ENCODE assay signal across 12 cellular contexts in genomic region chr1:93613895-93614294, GRCh38.
DNase-seq lines count a peak whose midpoint lies in the region; ATAC-seq, FAIRE-seq and TF ChIP-seq lines count a peak whose summit lies in the region.
"Had no signal": no experiment of that assay in that cellular context is flagged by ENCODE, and none has a peak within 500 bp of the region (broad histone marks: within the 10 kb centered on the region; RNA-seq: fewer than 3 reads in every experiment).

No MANE protein-coding gene starts in this region.

- H3K27me3 Mint-ChIP-seq in progenitor cell of endocrine pancreas = no peaks in the 10 kb centered on the region
- H3K27me3 Mint-ChIP-seq: CD4-positive, alpha-beta T cell had no signal

- H3K9me3 Mint-ChIP-seq in progenitor cell of endocrine pancreas (ENCODE audit: low read depth) = no peaks in the 10 kb centered on the region
- H3K9me3 Mint-ChIP-seq: CD4-positive, alpha-beta T cell had no signal

- peak; percentile 82 for ATAC-seq in Right ventricle myocardium superior (ENCODE audit: poor library complexity)
- ATAC-seq: activated CD4-positive, CD25-positive, alpha-beta regulatory T cell treated with anti-CD3 and anti-CD28 coated beads, Interleukin-2, amount 50 U/mL, for 24 hours had no signal

- no peaks in the 10 kb centered on the region for H3K36me3 ChIP-seq in ascending aorta

- peaks cover 19 to 56% of the 10 kb centered on the region in 2 donors for H3K4me1 ChIP-seq in ascending aorta

- intact Hi-C loops in ascending aorta (cut with DNase I) (loop anchor here (10.0 kb wide), 1 partner anchor 269 kb away; the partner anchor contains the start of gene DR1), Right ventricle myocardium superior (cut with DNase I) (no loop called here)

- peak overlapping the region; percentile 51 for H3K4me3 Mint-ChIP-seq in progenitor cell of endocrine pancreas (ENCODE audit: low read depth)
- H3K4me3 Mint-ChIP-seq: CD4-positive, alpha-beta T cell had no signal

- peak overlapping the region; percentile 39 for H3K27ac Mint-ChIP-seq in progenitor cell of endocrine pancreas
- H3K27ac Mint-ChIP-seq: CD4-positive, alpha-beta T cell had no signal

- DNase-seq in COLO668 (lab: John Stamatoyannopoulos, UW; ENCODE audit: unreplicated experiment) = peak; percentile 47
- DNase-seq in ascending aorta (ENCODE audit: low spot score in 2 of 2) = peak in 1 of 2 donors; percentile 79
- peak; percentile 73 for DNase-seq in Right ventricle myocardium superior
- DNase-seq in progenitor cell of endocrine pancreas (ENCODE audit: low spot score, unreplicated experiment) = no peak
- no peak for DNase-seq in NCI-H2227 treated with DMSO at 0.1 percent for 48 hours (lab: John Stamatoyannopoulos, UW)
- no peak for DNase-seq in HTR-8/SVneo (ENCODE audit: insufficient read length, low spot score)
- DNase-seq in activated T-cell treated with anti-CD3 and anti-CD28 coated beads, Interleukin-2, amount 50 U/mL, for 48 hours = no peak
- DNase-seq in GM19238 (ENCODE audit: insufficient read length, low spot score) = no peak
- DNase-seq: CD4-positive, alpha-beta T cell; dermis blood vessel endothelial cell; NCI-H226 had no signal

- no peaks in the 10 kb centered on the region for H3K36me3 Mint-ChIP-seq in progenitor cell of endocrine pancreas (ENCODE audit: insufficient read depth)

- H3K27me3 ChIP-seq in ascending aorta = no peaks in the 10 kb centered on the region

- no peaks in the 10 kb centered on the region for H3K9me3 ChIP-seq in ascending aorta

- FAIRE-seq in HTR-8/SVneo (lab: Jason Lieb, UNC) = no peak

- TF ChIP-seq CTCF in ascending aorta (IDR thresholded peaks at IDR 0.05) (no peak), progenitor cell of endocrine pancreas (IDR thresholded peaks at IDR 0.05; ENCODE audit: unreplicated experiment) (no peak)

- peak overlapping the region; percentile 83 to 87 for H3K27ac ChIP-seq in ascending aorta

- peak overlapping the region; percentile 50 to 62 for H3K4me3 ChIP-seq in ascending aorta

- H3K4me1 Mint-ChIP-seq in progenitor cell of endocrine pancreas (ENCODE audit: low read depth) = peaks cover 54% of the 10 kb centered on the region

Comparison
In these comparisons a context has a peak if more than half of its experiments do, and no peak if none do; other contexts are left out.
1. DNase-seq: peak in COLO668 (single experiment) and Right ventricle myocardium superior (single experiment); none in progenitor cell of endocrine pancreas (single experiment), NCI-H2227 treated with DMSO at 0.1 percent for 48 hours (single experiment), HTR-8/SVneo (single experiment), activated T-cell treated with anti-CD3 and anti-CD28 coated beads, Interleukin-2, amount 50 U/mL, for 48 hours (0 of 2) and GM19238 (single experiment).